In genomic region chr15:88664151-88664778, GRCh38 we compare ENCODE assay signal across 8 cellular contexts. TPM values are rescaled to one million over a fixed set of nuclear protein-coding genes. Genes with fewer than 3 reads are reported as not detected.
A peak's percentile ranks its signal among the peaks of the same experiment; 100 is the strongest.
DNase-seq lines count a peak whose midpoint lies in the region; ATAC-seq and TF ChIP-seq lines count a peak whose summit lies in the region.

No MANE protein-coding gene starts in this region.

- in situ Hi-C loops in G401 (cut with HindIII; ENCODE audit: low sequenced_read_pairs) = no loop called here

- no peak overlapping the region for H3K4me3 ChIP-seq in body of pancreas

- no peak overlapping the region for H3K27ac ChIP-seq in body of pancreas

- H3K4me1 ChIP-seq in body of pancreas = peaks cover 36% of the 10 kb centered on the region

- DNase-seq in G401 (ENCODE audit: low spot score) (peak; percentile 66), NCI-H460 (ENCODE audit: extremely low read depth, low read depth) (peak; percentile 17), body of pancreas (peak in 1 of 4 donors; percentile 28), mucosa of gallbladder (ENCODE audit: low spot score) (peak; percentile 54), COLO829 (ENCODE audit: low spot score) (no peak), kidney tubule cell (ENCODE audit: low spot score) (no peak), NCI-H748 treated with DMSO at 0.1 percent for 48 hours (lab: John Stamatoyannopoulos, UW) (no peak)

- WGBS in body of pancreas, 2 donors = 83 to 89% methylated on average over 6 to 7 of the region's 7 CpGs

- intact Hi-C loops in body of pancreas (cut with DNase I) = no loop called here

- no peak for ATAC-seq in body of pancreas
- ATAC-seq in HG02885 (IDR thresholded peaks at IDR 0.05; ENCODE audit: poor library complexity, unreplicated experiment) = no peak

- H3K27me3 ChIP-seq in body of pancreas = no peaks in the 10 kb centered on the region

- H3K9me3 ChIP-seq in body of pancreas = no peaks in the 10 kb centered on the region

- peak in 4 of 7 experiments; percentile 25 to 43 (median 30) for TF ChIP-seq CTCF in body of pancreas (IDR thresholded peaks at IDR 0.05)

- TF ChIP-seq POLR2A in body of pancreas (IDR thresholded peaks at IDR 0.05) = no peak

- no peaks in the 10 kb centered on the region for H3K36me3 ChIP-seq in body of pancreas (replicated peaks in 1 of 2; ENCODE audit: insufficient read depth in 1 of 2, low read depth in 2 of 2)

RNA-seq across cellular contexts. Expression of gene ISG20, which starts 25.4 kb away (rescaled TPM):
- 6.6 and 12.5 TPM in 2 replicates for total RNA-seq in G401 (2014; rRNA removed; shearing (Covaris generic))
- total RNA-seq in NCI-H460 (2014; rRNA removed; shearing (Covaris generic)) = 253 and 263 TPM in 2 replicates
- 39.6 and 40.6 TPM in 2 replicates for polyA plus RNA-seq in NCI-H460 (2014; cell fraction: nucleus; rRNA removed)
- 10 to 100 TPM in 1 of 2 donors, 1 to 10 TPM in 1; 2.9 to 25.4 TPM for total RNA-seq in body of pancreas
- 383 TPM for total RNA-seq in mucosa of gallbladder

RNA-seq across cellular contexts. Expression of gene AEN, which starts 43.1 kb away (rescaled TPM):
- total RNA-seq in G401 (2014; rRNA removed; shearing (Covaris generic)) = 112 and 148 TPM in 2 replicates
- total RNA-seq in NCI-H460 (2014; rRNA removed; shearing (Covaris generic)) = 76.7 and 80.5 TPM in 2 replicates
- 77.7 and 90.6 TPM in 2 replicates for polyA plus RNA-seq in NCI-H460 (2014; cell fraction: nucleus; rRNA removed)
- total RNA-seq in body of pancreas = 10 to 100 TPM; 20.4 to 23.3 TPM
- total RNA-seq in mucosa of gallbladder = 34.4 TPM

Comparison
In these comparisons a context has a peak if more than half of its experiments do, and no peak if none do; other contexts are left out.
1. DNase-seq: peak in G401 (single experiment), NCI-H460 (single experiment) and mucosa of gallbladder (single experiment); none in COLO829 (single experiment), kidney tubule cell (single experiment) and NCI-H748 treated with DMSO at 0.1 percent for 48 hours (single experiment).